In genomic region chr12:103944964-103945363, GRCh38 we compare ENCODE assay signal across 15 cellular contexts.
"Had no signal": no experiment of that assay in that cellular context is flagged by ENCODE, and none has a peak within 500 bp of the region (broad histone marks: within the 10 kb centered on the region; RNA-seq: fewer than 3 reads in every experiment).

No MANE protein-coding gene starts in this region.

- H3K27ac ChIP-seq: brain microvascular endothelial cell, neutrophil, skin epidermis, WERI-Rb-1 had no signal

- H3K27me3 Mint-ChIP-seq: dendritic cell treated with granulocyte-macrophage colony-stimulating factor and Interleukin-4, amounts not matched to agents 40 ng/mL and 50 ng/mL, for 4 days; naive B cell had no signal

- H3K9me3 ChIP-seq: neutrophil had no signal

- H3K27me3 ChIP-seq: brain microvascular endothelial cell, neutrophil had no signal

- H3K4me3 ChIP-seq: lung, skin epidermis had no signal

- H3K4me1 Mint-ChIP-seq: naive B cell had no signal

- H3K4me3 Mint-ChIP-seq: dendritic cell treated with granulocyte-macrophage colony-stimulating factor and Interleukin-4, amounts not matched to agents 40 ng/mL and 50 ng/mL, for 4 days; immature natural killer cell; naive B cell had no signal

- DNase-seq: activated CD4-positive, alpha-beta T cell treated with anti-CD3 and anti-CD28 coated beads for 4 hours; activated naive CD4-positive, alpha-beta T cell treated with Interleukin-2 at 50 U/mL for 16 hours; brain microvascular endothelial cell; cerebellar nuclear complex; glutamatergic neuron; immature natural killer cell; left cardiac atrium; naive B cell; T-helper 9 cell; trophoblast cell; WERI-Rb-1 had no signal

- H3K9me3 Mint-ChIP-seq: dendritic cell treated with granulocyte-macrophage colony-stimulating factor and Interleukin-4, amounts not matched to agents 40 ng/mL and 50 ng/mL, for 4 days; immature natural killer cell; naive B cell had no signal
